In genomic region chr1:24413350-24414163, GRCh38 we compare ENCODE assay signal across 7 cellular contexts. TPM values are rescaled to one million over a fixed set of nuclear protein-coding genes. Genes with fewer than 3 reads are reported as not detected.
DNase-seq lines count a peak whose midpoint lies in the region; ATAC-seq and TF ChIP-seq lines count a peak whose summit lies in the region.

A gene with protein sequence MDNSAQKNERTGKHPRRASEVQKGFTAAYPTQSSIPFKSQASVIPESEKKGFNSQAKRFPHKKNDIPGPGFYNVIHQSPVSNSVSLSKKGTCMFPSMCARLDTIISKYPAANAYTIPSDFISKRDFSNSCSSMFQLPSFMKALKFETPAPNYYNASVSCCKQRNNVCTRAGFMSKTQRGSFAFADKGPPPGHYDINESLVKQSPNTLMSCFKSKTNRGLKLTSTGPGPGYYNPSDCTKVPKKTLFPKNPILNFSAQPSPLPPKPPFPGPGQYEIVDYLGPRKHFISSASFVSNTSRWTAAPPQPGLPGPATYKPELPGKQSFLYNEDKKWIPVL (minus strand): TSS chr1:24413782. CDS start chr1:24401388, 12,394 bp downstream.

- peak within 1 kb of the TSS; percentile 90 for H3K4me3 ChIP-seq in upper lobe of right lung

- no peaks in the 10 kb centered on the region for H3K9me3 Mint-ChIP-seq in T-helper 2 cell treated with Interferon-gamma antibody and Interleukin-4, amounts not matched to agents 5 μg/mL and 100 μg/mL, for 36 hours

- H3K36me3 ChIP-seq in upper lobe of right lung: no peaks in the 10 kb centered on the region

- peak; percentile 98 for DNase-seq in NCI-H128 (lab: John Stamatoyannopoulos, UW; ENCODE audit: unreplicated experiment)
- DNase-seq in T-helper 2 cell treated with Interferon-gamma antibody and Interleukin-4, amounts not matched to agents 5 μg/mL and 100 μg/mL, for 36 hours (ENCODE audit: low spot score): peak; percentile 80
- DNase-seq in anterior cingulate cortex (lab: John Stamatoyannopoulos, UW): peak in 54 of 58 donors; percentile 31 to 86 (median 66)
- peak; percentile 85 for DNase-seq in left ventricle myocardium superior
- peak; percentile 90 for DNase-seq in posterior vena cava (ENCODE audit: low spot score)
- DNase-seq in upper lobe of right lung: peak; percentile 93

- H3K27ac Mint-ChIP-seq in T-helper 2 cell treated with Interferon-gamma antibody and Interleukin-4, amounts not matched to agents 5 μg/mL and 100 μg/mL, for 36 hours: peak within 1 kb of the TSS; percentile 81

- no peaks in the 10 kb centered on the region for H3K27me3 Mint-ChIP-seq in T-helper 2 cell treated with Interferon-gamma antibody and Interleukin-4, amounts not matched to agents 5 μg/mL and 100 μg/mL, for 36 hours (ENCODE audit: low read depth)

- TF ChIP-seq CTCF in upper lobe of right lung (IDR thresholded peaks at IDR 0.05): no peak

- ATAC-seq in GM18867 (IDR thresholded peaks at IDR 0.05; ENCODE audit: unreplicated experiment) (peak; percentile 39), left ventricle myocardium superior (peak; percentile 76), upper lobe of right lung (peak; percentile 85)

- peaks cover 6% of the 10 kb centered on the region for H3K36me3 Mint-ChIP-seq in T-helper 2 cell treated with Interferon-gamma antibody and Interleukin-4, amounts not matched to agents 5 μg/mL and 100 μg/mL, for 36 hours (ENCODE audit: low read depth)

- H3K9me3 ChIP-seq in upper lobe of right lung: no peaks in the 10 kb centered on the region

- peaks cover 24% of the 10 kb centered on the region for H3K4me1 ChIP-seq in upper lobe of right lung

- H3K27me3 ChIP-seq in upper lobe of right lung: no peaks in the 10 kb centered on the region

- peaks cover 37% of the 10 kb centered on the region for H3K4me1 Mint-ChIP-seq in T-helper 2 cell treated with Interferon-gamma antibody and Interleukin-4, amounts not matched to agents 5 μg/mL and 100 μg/mL, for 36 hours (ENCODE audit: low read depth)

- peak within 1 kb of the TSS; percentile 97 for H3K4me3 Mint-ChIP-seq in T-helper 2 cell treated with Interferon-gamma antibody and Interleukin-4, amounts not matched to agents 5 μg/mL and 100 μg/mL, for 36 hours

- intact Hi-C loops in left ventricle myocardium superior (cut with micrococcal nuclease): no loop called here
- intact Hi-C loops in posterior vena cava (cut with DNase I): no loop called here
- intact Hi-C loops in upper lobe of right lung (cut with DNase I): no loop called here

- H3K27ac ChIP-seq in upper lobe of right lung: peak within 1 kb of the TSS; percentile 92

RNA-seq across cellular contexts. Expression of the gene that starts here (rescaled TPM):
- 4.9 TPM for total RNA-seq in left ventricle myocardium superior
- 1 to 10 TPM; 2.1 to 2.9 TPM for total RNA-seq in posterior vena cava
- total RNA-seq in upper lobe of right lung: 8.6 TPM

Comparison
In these comparisons a context has a peak if more than half of its experiments do, and no peak if none do; other contexts are left out.
1. Peak in every context shown above with its lines: DNase-seq, ATAC-seq, H3K4me3 ChIP-seq and H3K27ac ChIP-seq.